Comparison of ENCODE assay signal across 1 cellular context in the genomic region with DNA sequence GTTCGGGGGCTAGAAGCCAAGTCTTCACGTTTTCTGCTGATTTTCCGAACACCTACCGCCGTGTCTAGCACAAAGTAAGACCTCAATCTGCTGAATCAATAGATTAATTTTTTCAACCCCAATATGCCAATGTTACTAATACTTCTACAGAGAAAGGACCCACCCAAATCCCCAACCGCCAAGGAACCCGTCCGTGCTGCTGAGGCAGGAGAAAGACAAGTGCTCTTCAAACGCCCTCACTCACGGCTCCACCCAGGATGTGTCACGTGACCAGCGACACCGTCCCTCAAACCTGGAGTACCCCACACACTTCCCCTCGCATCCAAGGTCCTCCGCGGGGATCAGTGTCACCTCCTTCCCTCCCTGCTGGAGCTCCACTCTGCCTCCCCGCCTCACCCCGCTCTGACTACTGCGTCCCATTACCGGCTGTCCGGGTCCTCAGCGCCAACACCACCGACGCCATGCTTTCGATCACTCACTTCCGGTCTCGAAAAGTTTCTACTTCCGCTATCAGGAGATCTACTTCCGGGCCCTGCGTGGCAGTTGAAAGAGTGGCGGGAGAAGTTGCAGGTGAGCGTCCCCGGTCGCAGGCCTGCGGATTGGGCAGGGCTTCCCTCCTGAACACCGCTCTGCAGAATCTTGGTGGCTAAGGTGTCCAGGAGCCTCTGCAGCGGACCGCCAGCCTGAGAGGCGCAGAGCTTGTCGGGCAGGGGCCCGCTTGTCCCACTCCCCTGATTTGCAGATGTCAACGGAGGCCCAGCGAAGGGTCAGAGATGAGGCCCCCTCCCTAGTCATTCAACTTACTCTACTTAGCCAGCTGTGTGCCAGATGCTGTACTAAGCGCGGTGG.
TF ChIP-seq lines count a peak whose summit lies in the region.

A gene with protein sequence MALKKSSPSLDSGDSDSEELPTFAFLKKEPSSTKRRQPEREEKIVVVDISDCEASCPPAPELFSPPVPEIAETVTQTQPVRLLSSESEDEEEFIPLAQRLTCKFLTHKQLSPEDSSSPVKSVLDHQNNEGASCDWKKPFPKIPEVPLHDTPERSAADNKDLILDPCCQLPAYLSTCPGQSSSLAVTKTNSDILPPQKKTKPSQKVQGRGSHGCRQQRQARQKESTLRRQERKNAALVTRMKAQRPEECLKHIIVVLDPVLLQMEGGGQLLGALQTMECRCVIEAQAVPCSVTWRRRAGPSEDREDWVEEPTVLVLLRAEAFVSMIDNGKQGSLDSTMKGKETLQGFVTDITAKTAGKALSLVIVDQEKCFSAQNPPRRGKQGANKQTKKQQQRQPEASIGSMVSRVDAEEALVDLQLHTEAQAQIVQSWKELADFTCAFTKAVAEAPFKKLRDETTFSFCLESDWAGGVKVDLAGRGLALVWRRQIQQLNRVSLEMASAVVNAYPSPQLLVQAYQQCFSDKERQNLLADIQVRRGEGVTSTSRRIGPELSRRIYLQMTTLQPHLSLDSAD (plus strand): TSS at position 522 of the 849 bp plus-strand sequence. CDS start 1,980 bp downstream, outside the sequence.
TSS of gene MRPL27 (minus strand) at position 477 of the 849 bp plus-strand sequence. CDS start at position 463, 14 bp downstream.

TF ChIP-seq in K562, 482 proteins besides CTCF, POLR2A, EP300 and RAD21 (continued from another document and continues in another):
- TF ChIP-seq, protein P1, sequence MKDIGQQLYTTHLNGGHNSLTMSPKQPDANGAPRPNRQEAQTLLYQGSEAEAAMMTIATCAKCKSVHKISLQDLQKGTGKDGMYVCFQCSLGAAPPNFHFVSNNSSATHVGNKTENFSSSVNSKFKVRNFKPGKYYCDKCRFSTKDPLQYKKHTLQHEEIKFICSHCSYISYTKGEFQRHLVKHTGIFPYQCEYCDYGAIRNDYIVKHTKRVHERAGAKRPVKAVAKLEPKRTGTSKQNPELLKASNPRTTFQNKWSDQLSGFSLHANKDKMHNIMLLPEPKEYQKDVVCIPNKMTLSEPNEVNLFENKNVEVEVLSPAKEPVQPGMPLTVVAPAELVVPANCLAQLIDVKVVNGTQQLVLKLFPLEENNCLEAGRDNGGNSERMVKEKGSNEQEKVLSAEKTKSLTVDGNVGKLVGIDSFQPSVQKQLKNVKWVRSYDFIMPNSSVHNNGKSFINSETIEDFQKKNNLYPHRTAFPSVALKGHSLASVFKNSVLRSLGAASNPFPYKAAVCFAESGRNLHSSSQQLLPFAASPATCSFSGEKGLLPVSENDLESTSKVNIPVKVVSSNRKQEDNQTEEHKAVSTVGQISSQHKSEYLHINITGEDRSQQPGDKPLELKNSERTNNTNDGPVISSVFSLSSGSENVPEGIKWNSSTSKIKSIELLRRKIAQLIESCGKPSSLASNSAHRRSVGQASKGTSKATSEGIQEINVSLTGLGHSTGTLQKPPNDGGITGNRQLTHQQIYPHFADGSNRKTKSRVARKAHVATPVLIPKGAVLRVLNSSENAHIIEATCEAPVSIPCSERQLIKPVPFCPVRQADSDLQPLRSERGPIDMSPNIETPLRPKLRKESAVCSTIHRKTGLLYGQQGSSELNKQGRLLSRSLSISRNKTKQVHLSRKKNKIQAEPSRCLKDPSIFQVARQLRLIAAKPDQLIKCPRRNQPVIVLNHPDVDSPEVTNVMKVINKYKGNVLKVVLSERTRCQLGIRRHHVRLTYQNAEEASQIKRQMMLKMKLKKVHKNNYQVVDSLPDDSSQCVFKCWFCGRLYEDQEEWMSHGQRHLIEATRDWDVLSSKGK (CRISPR knock-in tag; IDR thresholded peaks at IDR 0.05): no peak
- TF ChIP-seq RCOR1 (IDR thresholded peaks at IDR 0.05; ENCODE audit: borderline replicate concordance in 1 of 2, low read depth in 2 of 2, low read length in 2 of 2) (no peak; a peak in 1 of 4 replicates), POLR2AphosphoS2 (IDR thresholded peaks at IDR 0.05; ENCODE audit: low read length) (peak; percentile 94), ELF2 (CRISPR knock-in tag; IDR thresholded peaks at IDR 0.05) (peak; percentile 96), FOXA3 (CRISPR knock-in tag; conservative IDR thresholded peaks at IDR 0.05 in 1 of 2, IDR thresholded peaks at IDR 0.05 in 1 of 2) (0 out of 4 replicates have a peak, but pooled peaks of 1 of the 2 experiments have one; percentile 15), ATF3 (IDR thresholded peaks at IDR 0.05) (no peak; the same call in 1 of the 2 replicates), ATF3 (CRISPR knock-in tag; conservative IDR thresholded peaks at IDR 0.05) (no peak), TFAM (CRISPR knock-in tag; conservative IDR thresholded peaks at IDR 0.05) (no peak), POU5F1 (IDR thresholded peaks at IDR 0.05; ENCODE audit: borderline replicate concordance, low read depth, low read length, partially characterized antibody) (peak; percentile 18), DIDO1 (tag; IDR thresholded peaks at IDR 0.05; ENCODE audit: low read depth) (peak; percentile 96), MED1 (CRISPR knock-in tag; IDR thresholded peaks at IDR 0.05; ENCODE audit: borderline replicate concordance) (no peak), NCOA2 (IDR thresholded peaks at IDR 0.05; ENCODE audit: partially characterized antibody in 2 of 2) (no peak), L3MBTL2 (IDR thresholded peaks at IDR 0.05) (peak; percentile 79), ESRRA (IDR thresholded peaks at IDR 0.05; ENCODE audit: borderline replicate concordance, low read depth) (peak; percentile 91), EP400 (IDR thresholded peaks at IDR 0.05) (peak; percentile 100), CREB1 (IDR thresholded peaks at IDR 0.05) (peak; percentile 58; the same call in 1 of the 2 replicates), CREB1 (CRISPR knock-in tag; IDR thresholded peaks at IDR 0.05) (peak; percentile 71), CBX1 (IDR thresholded peaks at IDR 0.05; ENCODE audit: low read depth) (no peak), TAF7 (tag; IDR thresholded peaks at IDR 0.05) (peak; percentile 98), CEBPB (tag; IDR thresholded peaks at IDR 0.05) (no peak), NFIC (IDR thresholded peaks at IDR 0.05) (peak; percentile 66), ZNF316 (IDR thresholded peaks at IDR 0.05) (peak; percentile 80), ZNF77 (CRISPR knock-in tag; IDR thresholded peaks at IDR 0.05) (no peak), YY1 (IDR thresholded peaks at IDR 0.05; ENCODE audit: borderline replicate concordance in 1 of 3, control insufficient read depth in 1 of 3, extremely low read depth in 1 of 3, insufficient read depth in 3 of 3, insufficient read length in 1 of 3, insufficient replicate concordance in 2 of 3, low read depth in 1 of 3, low read length in 2 of 3) (peak; percentile 71 to 92 (median 90)), ZNF133 (CRISPR knock-in tag; IDR thresholded peaks at IDR 0.05) (no peak), ZNF668 (CRISPR knock-in tag; IDR thresholded peaks at IDR 0.05) (no peak)
- TF ChIP-seq, protein P2, sequence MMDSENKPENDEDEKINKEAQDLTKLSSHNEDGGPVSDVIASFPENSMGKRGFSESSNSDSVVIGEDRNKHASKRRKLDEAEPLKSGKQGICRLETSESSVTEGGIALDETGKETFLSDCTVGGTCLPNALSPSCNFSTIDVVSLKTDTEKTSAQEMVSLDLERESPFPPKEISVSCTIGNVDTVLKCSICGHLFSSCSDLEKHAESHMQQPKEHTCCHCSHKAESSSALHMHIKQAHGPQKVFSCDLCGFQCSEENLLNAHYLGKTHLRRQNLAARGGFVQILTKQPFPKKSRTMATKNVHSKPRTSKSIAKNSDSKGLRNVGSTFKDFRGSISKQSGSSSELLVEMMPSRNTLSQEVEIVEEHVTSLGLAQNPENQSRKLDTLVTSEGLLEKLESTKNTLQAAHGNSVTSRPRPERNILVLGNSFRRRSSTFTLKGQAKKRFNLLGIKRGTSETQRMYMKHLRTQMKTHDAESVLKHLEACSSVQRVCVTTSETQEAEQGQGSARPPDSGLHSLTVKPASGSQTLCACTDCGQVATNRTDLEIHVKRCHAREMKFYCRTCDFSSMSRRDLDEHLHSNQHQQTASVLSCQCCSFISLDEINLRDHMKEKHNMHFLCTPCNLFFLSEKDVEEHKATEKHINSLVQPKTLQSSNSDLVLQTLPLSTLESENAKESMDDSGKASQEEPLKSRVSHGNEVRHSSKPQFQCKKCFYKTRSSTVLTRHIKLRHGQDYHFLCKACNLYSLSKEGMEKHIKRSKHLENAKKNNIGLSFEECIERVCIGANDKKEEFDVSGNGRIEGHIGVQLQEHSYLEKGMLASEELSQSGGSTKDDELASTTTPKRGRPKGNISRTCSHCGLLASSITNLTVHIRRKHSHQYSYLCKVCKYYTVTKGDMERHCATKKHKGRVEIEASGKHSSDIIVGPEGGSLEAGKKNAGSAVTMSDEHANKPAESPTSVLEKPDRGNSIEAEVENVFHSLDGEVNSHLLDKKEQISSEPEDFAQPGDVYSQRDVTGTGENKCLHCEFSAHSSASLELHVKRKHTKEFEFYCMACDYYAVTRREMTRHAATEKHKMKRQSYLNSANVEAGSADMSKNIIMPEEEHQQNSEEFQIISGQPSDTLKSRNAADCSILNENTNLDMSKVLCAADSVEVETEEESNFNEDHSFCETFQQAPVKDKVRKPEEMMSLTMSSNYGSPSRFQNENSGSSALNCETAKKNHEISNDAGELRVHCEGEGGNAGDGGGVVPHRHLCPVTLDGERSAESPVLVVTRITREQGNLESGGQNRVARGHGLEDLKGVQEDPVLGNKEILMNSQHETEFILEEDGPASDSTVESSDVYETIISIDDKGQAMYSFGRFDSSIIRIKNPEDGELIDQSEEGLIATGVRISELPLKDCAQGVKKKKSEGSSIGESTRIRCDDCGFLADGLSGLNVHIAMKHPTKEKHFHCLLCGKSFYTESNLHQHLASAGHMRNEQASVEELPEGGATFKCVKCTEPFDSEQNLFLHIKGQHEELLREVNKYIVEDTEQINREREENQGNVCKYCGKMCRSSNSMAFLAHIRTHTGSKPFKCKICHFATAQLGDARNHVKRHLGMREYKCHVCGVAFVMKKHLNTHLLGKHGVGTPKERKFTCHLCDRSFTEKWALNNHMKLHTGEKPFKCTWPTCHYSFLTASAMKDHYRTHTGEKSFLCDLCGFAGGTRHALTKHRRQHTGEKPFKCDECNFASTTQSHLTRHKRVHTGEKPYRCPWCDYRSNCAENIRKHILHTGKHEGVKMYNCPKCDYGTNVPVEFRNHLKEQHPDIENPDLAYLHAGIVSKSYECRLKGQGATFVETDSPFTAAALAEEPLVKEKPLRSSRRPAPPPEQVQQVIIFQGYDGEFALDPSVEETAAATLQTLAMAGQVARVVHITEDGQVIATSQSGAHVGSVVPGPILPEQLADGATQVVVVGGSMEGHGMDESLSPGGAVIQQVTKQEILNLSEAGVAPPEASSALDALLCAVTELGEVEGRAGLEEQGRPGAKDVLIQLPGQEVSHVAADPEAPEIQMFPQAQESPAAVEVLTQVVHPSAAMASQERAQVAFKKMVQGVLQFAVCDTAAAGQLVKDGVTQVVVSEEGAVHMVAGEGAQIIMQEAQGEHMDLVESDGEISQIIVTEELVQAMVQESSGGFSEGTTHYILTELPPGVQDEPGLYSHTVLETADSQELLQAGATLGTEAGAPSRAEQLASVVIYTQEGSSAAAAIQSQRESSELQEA (IDR thresholded peaks at IDR 0.05; ENCODE audit: low read depth): no peak
- TF ChIP-seq, protein P3, sequence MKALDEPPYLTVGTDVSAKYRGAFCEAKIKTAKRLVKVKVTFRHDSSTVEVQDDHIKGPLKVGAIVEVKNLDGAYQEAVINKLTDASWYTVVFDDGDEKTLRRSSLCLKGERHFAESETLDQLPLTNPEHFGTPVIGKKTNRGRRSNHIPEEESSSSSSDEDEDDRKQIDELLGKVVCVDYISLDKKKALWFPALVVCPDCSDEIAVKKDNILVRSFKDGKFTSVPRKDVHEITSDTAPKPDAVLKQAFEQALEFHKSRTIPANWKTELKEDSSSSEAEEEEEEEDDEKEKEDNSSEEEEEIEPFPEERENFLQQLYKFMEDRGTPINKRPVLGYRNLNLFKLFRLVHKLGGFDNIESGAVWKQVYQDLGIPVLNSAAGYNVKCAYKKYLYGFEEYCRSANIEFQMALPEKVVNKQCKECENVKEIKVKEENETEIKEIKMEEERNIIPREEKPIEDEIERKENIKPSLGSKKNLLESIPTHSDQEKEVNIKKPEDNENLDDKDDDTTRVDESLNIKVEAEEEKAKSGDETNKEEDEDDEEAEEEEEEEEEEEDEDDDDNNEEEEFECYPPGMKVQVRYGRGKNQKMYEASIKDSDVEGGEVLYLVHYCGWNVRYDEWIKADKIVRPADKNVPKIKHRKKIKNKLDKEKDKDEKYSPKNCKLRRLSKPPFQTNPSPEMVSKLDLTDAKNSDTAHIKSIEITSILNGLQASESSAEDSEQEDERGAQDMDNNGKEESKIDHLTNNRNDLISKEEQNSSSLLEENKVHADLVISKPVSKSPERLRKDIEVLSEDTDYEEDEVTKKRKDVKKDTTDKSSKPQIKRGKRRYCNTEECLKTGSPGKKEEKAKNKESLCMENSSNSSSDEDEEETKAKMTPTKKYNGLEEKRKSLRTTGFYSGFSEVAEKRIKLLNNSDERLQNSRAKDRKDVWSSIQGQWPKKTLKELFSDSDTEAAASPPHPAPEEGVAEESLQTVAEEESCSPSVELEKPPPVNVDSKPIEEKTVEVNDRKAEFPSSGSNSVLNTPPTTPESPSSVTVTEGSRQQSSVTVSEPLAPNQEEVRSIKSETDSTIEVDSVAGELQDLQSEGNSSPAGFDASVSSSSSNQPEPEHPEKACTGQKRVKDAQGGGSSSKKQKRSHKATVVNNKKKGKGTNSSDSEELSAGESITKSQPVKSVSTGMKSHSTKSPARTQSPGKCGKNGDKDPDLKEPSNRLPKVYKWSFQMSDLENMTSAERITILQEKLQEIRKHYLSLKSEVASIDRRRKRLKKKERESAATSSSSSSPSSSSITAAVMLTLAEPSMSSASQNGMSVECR (CRISPR knock-in tag; IDR thresholded peaks at IDR 0.05): peak; percentile 95
- TF ChIP-seq, protein P4, sequence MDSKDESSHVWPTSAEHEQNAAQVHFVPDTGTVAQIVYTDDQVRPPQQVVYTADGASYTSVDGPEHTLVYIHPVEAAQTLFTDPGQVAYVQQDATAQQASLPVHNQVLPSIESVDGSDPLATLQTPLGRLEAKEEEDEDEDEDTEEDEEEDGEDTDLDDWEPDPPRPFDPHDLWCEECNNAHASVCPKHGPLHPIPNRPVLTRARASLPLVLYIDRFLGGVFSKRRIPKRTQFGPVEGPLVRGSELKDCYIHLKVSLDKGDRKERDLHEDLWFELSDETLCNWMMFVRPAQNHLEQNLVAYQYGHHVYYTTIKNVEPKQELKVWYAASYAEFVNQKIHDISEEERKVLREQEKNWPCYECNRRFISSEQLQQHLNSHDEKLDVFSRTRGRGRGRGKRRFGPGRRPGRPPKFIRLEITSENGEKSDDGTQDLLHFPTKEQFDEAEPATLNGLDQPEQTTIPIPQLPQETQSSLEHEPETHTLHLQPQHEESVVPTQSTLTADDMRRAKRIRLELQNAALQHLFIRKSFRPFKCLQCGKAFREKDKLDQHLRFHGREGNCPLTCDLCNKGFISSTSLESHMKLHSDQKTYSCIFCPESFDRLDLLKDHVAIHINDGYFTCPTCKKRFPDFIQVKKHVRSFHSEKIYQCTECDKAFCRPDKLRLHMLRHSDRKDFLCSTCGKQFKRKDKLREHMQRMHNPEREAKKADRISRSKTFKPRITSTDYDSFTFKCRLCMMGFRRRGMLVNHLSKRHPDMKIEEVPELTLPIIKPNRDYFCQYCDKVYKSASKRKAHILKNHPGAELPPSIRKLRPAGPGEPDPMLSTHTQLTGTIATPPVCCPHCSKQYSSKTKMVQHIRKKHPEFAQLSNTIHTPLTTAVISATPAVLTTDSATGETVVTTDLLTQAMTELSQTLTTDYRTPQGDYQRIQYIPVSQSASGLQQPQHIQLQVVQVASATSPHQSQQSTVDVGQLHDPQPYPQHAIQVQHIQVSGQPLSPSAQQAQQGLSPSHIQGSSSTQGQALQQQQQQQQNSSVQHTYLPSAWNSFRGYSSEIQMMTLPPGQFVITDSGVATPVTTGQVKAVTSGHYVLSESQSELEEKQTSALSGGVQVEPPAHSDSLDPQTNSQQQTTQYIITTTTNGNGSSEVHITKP (IDR thresholded peaks at IDR 0.05; ENCODE audit: partially characterized antibody): peak; percentile 42
